In the genomic region with DNA sequence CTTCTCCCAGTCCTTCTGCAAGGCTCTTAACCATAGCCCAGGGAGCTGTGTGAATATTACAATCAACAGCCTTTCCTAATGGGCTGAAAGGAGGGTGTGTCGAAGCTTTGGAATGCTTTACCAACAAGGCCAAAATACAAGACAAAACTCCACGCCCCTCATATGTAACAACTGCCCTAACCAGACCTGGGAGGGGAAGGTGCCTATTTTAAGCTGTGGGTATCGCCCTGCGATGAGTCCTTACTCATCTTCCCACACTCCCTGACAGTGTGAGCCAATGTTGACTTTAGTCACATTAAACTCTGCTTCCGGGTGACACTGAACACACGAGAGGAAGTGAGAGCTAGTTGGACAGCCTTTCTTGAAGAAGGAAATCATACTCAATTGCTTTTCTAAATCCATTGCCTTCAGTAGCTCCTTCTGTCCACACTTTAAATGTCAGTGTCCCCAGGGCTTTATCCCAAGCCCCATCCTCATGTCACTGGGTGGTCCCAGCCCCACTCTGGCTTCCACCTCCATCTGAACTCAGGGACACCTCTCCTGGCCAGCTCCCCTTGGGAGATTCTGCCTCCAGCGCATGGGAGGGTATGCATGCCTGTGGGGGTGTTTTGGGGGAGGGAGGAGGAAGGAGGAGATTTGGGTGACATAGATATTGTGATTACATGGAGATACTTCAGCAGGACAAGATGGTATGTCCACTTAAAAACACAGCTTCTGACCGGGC, we compare ENCODE assay signal across 9 cellular contexts. TPM values are rescaled to one million over a fixed set of nuclear protein-coding genes. Genes with fewer than 3 reads are reported as not detected.
A peak's percentile ranks its signal among the peaks of the same experiment; 100 is the strongest.
DNase-seq lines count a peak whose midpoint lies in the region; ATAC-seq and TF ChIP-seq lines count a peak whose summit lies in the region.
"Had no signal": no experiment of that assay in that cellular context is flagged by ENCODE, and none has a peak within 500 bp of the region (broad histone marks: within the 10 kb centered on the region; RNA-seq: fewer than 3 reads in every experiment).

No MANE protein-coding gene starts in this region.

- POLR2A ChIA-PET in AG04449 (lab: Yijun Ruan, JAX) = no interaction called here

- H3K4me2 ChIP-seq in GM23248 (ENCODE audit: unreplicated experiment) (peak overlapping the region; percentile 45), SU-DHL-6 (ENCODE audit: low read depth, low read length, poor library complexity, severe bottlenecking) (no peak overlapping the region)

- CTCF ChIA-PET in AG04449 (lab: Yijun Ruan, JAX) = interaction anchor here (1.7 kb wide), 1 partner anchor 11 kb away, joined by 4 read pairs; no protein-coding TSS in a partner anchor

- H3K79me2 ChIP-seq in GM23248 (ENCODE audit: insufficient read depth) (no peaks in the 10 kb centered on the region), SU-DHL-6 (ENCODE audit: insufficient read depth, low read length) (no peaks in the 10 kb centered on the region)

- H3K9me3 ChIP-seq in GM23248 (ENCODE audit: low read depth) (no peaks in the 10 kb centered on the region), SU-DHL-6 (ENCODE audit: insufficient read depth, low read length) (no peaks in the 10 kb centered on the region)

- TF ChIP-seq CTCF in AG04449 (IDR thresholded peaks at IDR 0.05; ENCODE audit: insufficient read depth, low read length, missing control alignments) = no peak
- TF ChIP-seq CTCF in SU-DHL-6 (IDR thresholded peaks at IDR 0.05; ENCODE audit: insufficient read depth, low read length, poor library complexity, severe bottlenecking) = no peak

- H3K4me3 ChIP-seq in AG04449 (ENCODE audit: low read depth, low read length) (no peak overlapping the region), GM23248 (no peak overlapping the region), SU-DHL-6 (ENCODE audit: insufficient read depth, low read length, poor library complexity, severe bottlenecking) (no peak overlapping the region)

- no peaks in the 10 kb centered on the region for H3K27me3 ChIP-seq in GM23248 (replicated peaks; ENCODE audit: insufficient read depth)
- no peaks in the 10 kb centered on the region for H3K27me3 ChIP-seq in SU-DHL-6 (ENCODE audit: low read length)

- H3K27ac ChIP-seq in GM23248 (peak overlapping the region; percentile 38; the same call in 1 of the 2 replicates), SU-DHL-6 (ENCODE audit: low read depth, low read length) (no peak overlapping the region)

- H2AFZ ChIP-seq in GM23248 (peak overlapping the region; percentile 89), SU-DHL-6 (ENCODE audit: low read depth, low read length, severe bottlenecking) (peak overlapping the region; percentile 76)

- H3K9me2 ChIP-seq in GM23248 (ENCODE audit: insufficient read depth) (no peaks in the 10 kb centered on the region), SU-DHL-6 (replicated peaks; ENCODE audit: insufficient read depth, low read length) (no peaks in the 10 kb centered on the region)

- ATAC-seq in GM21717 (IDR thresholded peaks at IDR 0.05; ENCODE audit: unreplicated experiment) = no peak
- no peak for ATAC-seq in HG02973 (IDR thresholded peaks at IDR 0.05; ENCODE audit: unreplicated experiment)

- H3K9ac ChIP-seq in GM23248 (no peak overlapping the region), SU-DHL-6 (ENCODE audit: low read length) (no peak overlapping the region)

- peaks cover 10% of the 10 kb centered on the region for H3K4me1 ChIP-seq in GM23248 (ENCODE audit: insufficient read depth)

- H3F3A ChIP-seq in GM23248 (ENCODE audit: insufficient read depth) = no peaks in the 10 kb centered on the region
- H3F3A ChIP-seq in SU-DHL-6 (ENCODE audit: insufficient read depth) = no peaks in the 10 kb centered on the region

- in situ Hi-C loops in GM23248 (cut with MboI) = no loop called here

- 37 to 38% methylated on average over 8 of the region's 8 CpGs for WGBS in GM23248 (ENCODE audit: low coverage in 1 of 2, low lambda C conversion rate in 2 of 2, missing lambda C conversion rate in 2 of 2), 2 experiments

- H4K20me1 ChIP-seq in GM23248 (ENCODE audit: insufficient read depth) (no peaks in the 10 kb centered on the region), SU-DHL-6 (ENCODE audit: low read depth, low read length) (no peaks in the 10 kb centered on the region)

- H3K36me3 ChIP-seq in GM23248 (ENCODE audit: low read depth) (no peaks in the 10 kb centered on the region), SU-DHL-6 (ENCODE audit: low read length) (no peaks in the 10 kb centered on the region)

- DNase-seq in AG04449 (ENCODE audit: low read depth, low spot score) = peak; percentile 4
- DNase-seq in GM23248 = peak; percentile 81
- peak; percentile 78 for DNase-seq in kidney tubule cell (ENCODE audit: low spot score)
- DNase-seq in cerebellar cortex (ENCODE audit: low spot score) = no peak
- no peak for DNase-seq in UCSD-AML1 (lab: John Stamatoyannopoulos, UW; ENCODE audit: unreplicated experiment)
- DNase-seq: NCI-H82 had no signal

RNA-seq across cellular contexts. Expression of gene TBC1D9B, which starts 6.5 kb away (rescaled TPM):
- total RNA-seq in GM23248 (2014; rRNA removed; shearing (Covaris generic)) = 55.7 and 64.4 TPM in 2 replicates
- polyA plus RNA-seq in GM23248 (2016; fragmentation: Nextera tagmentation; extraction: Ambion mirVana) = 78.8 and 82.0 TPM in 2 replicates

RNA-seq across cellular contexts. Expression of gene MRNIP, which starts 55.6 kb away (rescaled TPM):
- 17.3 and 23.0 TPM in 2 replicates for total RNA-seq in GM23248 (2014; rRNA removed; shearing (Covaris generic))
- polyA plus RNA-seq in GM23248 (2016; fragmentation: Nextera tagmentation; extraction: Ambion mirVana) = 13.3 and 14.1 TPM in 2 replicates

Comparison
In these comparisons a context has a peak if more than half of its experiments do, and no peak if none do; other contexts are left out.
1. DNase-seq: peak in AG04449 (single experiment), GM23248 (single experiment) and kidney tubule cell (single experiment); none in cerebellar cortex (single experiment) and UCSD-AML1 (single experiment).